Comparison of ENCODE assay signal across 1 cellular context in genomic region chr2:195657634-195658540, GRCh38.
TF ChIP-seq lines count a peak whose summit lies in the region.

No MANE protein-coding gene starts in this region.

TF ChIP-seq in HCT116, 20 proteins besides CTCF, POLR2A, EP300 and RAD21 (continued from another document):
- TF ChIP-seq, protein P1, sequence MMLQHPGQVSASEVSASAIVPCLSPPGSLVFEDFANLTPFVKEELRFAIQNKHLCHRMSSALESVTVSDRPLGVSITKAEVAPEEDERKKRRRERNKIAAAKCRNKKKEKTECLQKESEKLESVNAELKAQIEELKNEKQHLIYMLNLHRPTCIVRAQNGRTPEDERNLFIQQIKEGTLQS (IDR thresholded peaks at IDR 0.05), result no peak
- TF ChIP-seq SP1 (IDR thresholded peaks at IDR 0.05; ENCODE audit: low read depth) (no peak), TCF7L2 (IDR thresholded peaks at IDR 0.05; ENCODE audit: borderline replicate concordance, extremely low read depth, insufficient read depth, insufficient read length) (no peak), ELF1 (IDR thresholded peaks at IDR 0.05; ENCODE audit: borderline replicate concordance, low read depth) (no peak), FOSL1 (IDR thresholded peaks at IDR 0.05; ENCODE audit: low read depth) (no peak), CEBPB (IDR thresholded peaks at IDR 0.05; ENCODE audit: low read depth) (no peak)
TF ChIP-seq in HCT116: peak in this region for 4.
